1 cellular context compared by ENCODE assay signal in the genomic region with DNA sequence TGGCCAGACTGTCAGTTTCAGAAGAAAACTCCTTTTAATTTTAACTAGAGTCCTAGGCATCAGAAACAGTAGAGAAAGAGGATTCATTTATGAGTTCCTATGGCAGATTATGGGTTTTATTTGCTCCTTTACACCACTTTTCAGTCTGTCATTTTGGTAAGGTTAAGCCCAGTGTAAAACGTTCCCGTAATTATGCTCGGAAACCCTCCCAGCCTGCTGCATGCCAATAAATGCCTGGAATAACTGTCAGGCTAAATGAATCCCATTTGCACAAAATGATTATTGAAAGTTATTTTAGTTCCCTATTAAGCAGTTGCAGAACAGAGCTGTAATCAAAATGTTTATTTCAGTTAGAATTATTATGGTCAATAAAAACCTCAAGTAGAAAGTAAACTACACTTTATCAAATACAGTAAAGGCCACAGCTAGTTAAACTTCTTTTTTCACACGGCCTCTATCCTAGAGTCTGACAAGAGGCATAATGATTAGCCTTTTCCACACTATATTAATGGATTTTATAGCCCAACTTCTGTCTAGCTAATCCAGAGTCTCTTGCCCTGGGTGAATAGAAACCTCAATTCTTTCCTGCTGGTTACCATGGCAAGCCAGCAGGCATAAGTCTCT.
TF ChIP-seq lines count a peak whose summit lies in the region.

No MANE protein-coding gene starts in this region.

TF ChIP-seq in GM23338, 12 proteins besides CTCF, POLR2A, EP300 and RAD21 (continued from another document):
- TF ChIP-seq ZNF462 (CRISPR knock-in tag; IDR thresholded peaks at IDR 0.05), result no peak
- TF ChIP-seq ETS1 (IDR thresholded peaks at IDR 0.05), result no peak
- no peak for TF ChIP-seq STAT1 (IDR thresholded peaks at IDR 0.05; ENCODE audit: unreplicated experiment)
- TF ChIP-seq ZNF331 (CRISPR knock-in tag; IDR thresholded peaks at IDR 0.05; ENCODE audit: low read depth), result no peak
TF ChIP-seq in GM23338: peak in this region for 0.
